In the genomic region with DNA sequence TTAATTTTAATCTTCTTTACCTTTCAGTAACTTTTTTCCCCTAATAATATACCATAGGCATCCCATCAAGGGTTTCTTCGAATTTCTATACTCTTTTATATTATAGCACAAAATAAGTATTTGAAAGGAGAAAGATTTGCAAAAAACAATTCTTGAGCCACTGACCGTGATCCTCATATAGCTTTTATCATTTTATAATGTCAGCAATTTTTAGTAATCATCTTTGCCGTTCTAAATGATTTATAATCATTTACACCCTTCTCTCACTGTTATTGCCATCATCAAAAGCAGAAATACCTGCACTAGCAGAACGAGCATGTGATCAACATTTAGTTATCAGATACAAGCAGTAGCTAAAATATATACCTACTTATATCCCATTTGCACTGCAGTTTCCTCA, we compare ENCODE assay signal across 1 cellular context.
A peak's percentile ranks its signal among the peaks of the same experiment; 100 is the strongest.
TF ChIP-seq lines count a peak whose summit lies in the region.

No MANE protein-coding gene starts in this region.

TF ChIP-seq in HepG2, 621 proteins besides CTCF, POLR2A, EP300 and RAD21 (continued from another document):
- TF ChIP-seq, protein P1, sequence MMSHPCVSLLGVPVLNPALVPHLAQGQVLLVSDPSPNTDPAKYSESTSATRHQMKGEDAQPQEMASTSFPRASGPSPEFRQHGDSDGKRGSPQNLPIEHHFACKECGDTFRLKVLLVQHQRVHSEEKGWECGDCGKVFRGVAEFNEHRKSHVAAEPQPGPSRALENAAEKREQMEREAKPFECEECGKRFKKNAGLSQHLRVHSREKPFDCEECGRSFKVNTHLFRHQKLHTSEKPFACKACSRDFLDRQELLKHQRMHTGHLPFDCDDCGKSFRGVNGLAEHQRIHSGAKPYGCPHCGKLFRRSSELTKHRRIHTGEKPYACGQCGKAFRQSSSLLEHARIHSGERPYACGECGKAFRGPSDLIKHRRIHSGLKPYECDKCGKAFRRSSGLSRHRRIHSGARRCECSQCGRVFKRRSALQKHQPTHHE (CRISPR knock-in tag; IDR thresholded peaks at IDR 0.05; ENCODE audit: borderline replicate concordance), result no peak
- TF ChIP-seq ELF3 (CRISPR knock-in tag; IDR thresholded peaks at IDR 0.05) (no peak), MAFF (IDR thresholded peaks at IDR 0.05; ENCODE audit: low read depth, low read length) (peak; percentile 68), ZNF260 (CRISPR knock-in tag; IDR thresholded peaks at IDR 0.05; ENCODE audit: borderline replicate concordance, low read depth) (no peak), ZNF546 (CRISPR knock-in tag; conservative IDR thresholded peaks at IDR 0.05) (no peak)
- TF ChIP-seq, protein P2, sequence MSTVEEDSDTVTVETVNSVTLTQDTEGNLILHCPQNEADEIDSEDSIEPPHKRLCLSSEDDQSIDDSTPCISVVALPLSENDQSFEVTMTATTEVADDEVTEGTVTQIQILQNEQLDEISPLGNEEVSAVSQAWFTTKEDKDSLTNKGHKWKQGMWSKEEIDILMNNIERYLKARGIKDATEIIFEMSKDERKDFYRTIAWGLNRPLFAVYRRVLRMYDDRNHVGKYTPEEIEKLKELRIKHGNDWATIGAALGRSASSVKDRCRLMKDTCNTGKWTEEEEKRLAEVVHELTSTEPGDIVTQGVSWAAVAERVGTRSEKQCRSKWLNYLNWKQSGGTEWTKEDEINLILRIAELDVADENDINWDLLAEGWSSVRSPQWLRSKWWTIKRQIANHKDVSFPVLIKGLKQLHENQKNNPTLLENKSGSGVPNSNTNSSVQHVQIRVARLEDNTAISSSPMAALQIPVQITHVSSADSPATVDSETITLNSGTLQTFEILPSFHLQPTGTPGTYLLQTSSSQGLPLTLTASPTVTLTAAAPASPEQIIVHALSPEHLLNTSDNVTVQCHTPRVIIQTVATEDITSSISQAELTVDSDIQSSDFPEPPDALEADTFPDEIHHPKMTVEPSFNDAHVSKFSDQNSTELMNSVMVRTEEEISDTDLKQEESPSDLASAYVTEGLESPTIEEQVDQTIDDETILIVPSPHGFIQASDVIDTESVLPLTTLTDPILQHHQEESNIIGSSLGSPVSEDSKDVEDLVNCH (CRISPR knock-in tag; IDR thresholded peaks at IDR 0.05), result no peak
TF ChIP-seq in HepG2: peak in this region for 2.
